In genomic region chr18:12038082-12038660, GRCh38 we compare ENCODE assay signal across 9 cellular contexts. TPM values are rescaled to one million over a fixed set of nuclear protein-coding genes. Genes with fewer than 3 reads are reported as not detected.
A peak's percentile ranks its signal among the peaks of the same experiment; 100 is the strongest.
DNase-seq lines count a peak whose midpoint lies in the region; ATAC-seq and TF ChIP-seq lines count a peak whose summit lies in the region.
"Had no signal": no experiment of that assay in that cellular context is flagged by ENCODE, and none has a peak within 500 bp of the region (broad histone marks: within the 10 kb centered on the region; RNA-seq: fewer than 3 reads in every experiment).

No MANE protein-coding gene starts in this region.

- no peaks in the 10 kb centered on the region for H3K9me3 ChIP-seq in cardiac muscle cell (ENCODE audit: low read depth)

- no peaks in the 10 kb centered on the region for H3K4me1 ChIP-seq in cardiac muscle cell (ENCODE audit: low read depth)

- no peak overlapping the region for H3K27ac ChIP-seq in cardiac muscle cell

- H3K36me3 ChIP-seq in cardiac muscle cell, result no peaks in the 10 kb centered on the region

- peaks cover 14% of the 10 kb centered on the region for H3K27me3 ChIP-seq in cardiac muscle cell

- peak; percentile 23 for ATAC-seq in HG02885 (IDR thresholded peaks at IDR 0.05; ENCODE audit: poor library complexity, unreplicated experiment)

- no peak for TF ChIP-seq CTCF in cardiac muscle cell (IDR thresholded peaks at IDR 0.05; ENCODE audit: low read depth, low read length)

- DNase-seq in AG20443 (ENCODE audit: low spot score), result peak; percentile 42
- peak; percentile 18 for DNase-seq in activated T-cell treated with anti-CD3 and anti-CD28 coated beads for 48 hours (ENCODE audit: low read depth)
- peak in 1 of 2 donors; percentile 48 for DNase-seq in cardiac muscle cell (ENCODE audit: low read depth in 1 of 2, low spot score in 1 of 2)
- peak; percentile 60 for DNase-seq in retina
- DNase-seq in GDM1 (lab: John Stamatoyannopoulos, UW), result no peak
- DNase-seq in epidermal melanocyte (ENCODE audit: insufficient read length, low spot score), result no peak
- no peak for DNase-seq in NCI-H2107 treated with DMSO at 0.1 percent for 48 hours (lab: John Stamatoyannopoulos, UW; ENCODE audit: unreplicated experiment)

- peak overlapping the region; percentile 39 for H3K4me3 ChIP-seq in cardiac muscle cell

RNA-seq across cellular contexts. Expression of gene ANKRD62, which starts 55.5 kb away (rescaled TPM):
- total RNA-seq in cardiac muscle cell, result not detected in 2 replicates
- not detected in 2 replicates for polyA plus RNA-seq in cardiac muscle cell
- total RNA-seq: subcutaneous adipose tissue had no signal

RNA-seq across cellular contexts. Expression of gene IMPA2, which starts 56.9 kb away (rescaled TPM):
- total RNA-seq in cardiac muscle cell, result 16.3 and 60.0 TPM in 2 replicates
- 23.9 and 28.3 TPM in 2 replicates for polyA plus RNA-seq in cardiac muscle cell

Comparison
In these comparisons a context has a peak if more than half of its experiments do, and no peak if none do; other contexts are left out.
1. DNase-seq: peak in AG20443 (single experiment), activated T-cell treated with anti-CD3 and anti-CD28 coated beads for 48 hours (single experiment) and retina (single experiment); none in GDM1 (single experiment), epidermal melanocyte (single experiment) and NCI-H2107 treated with DMSO at 0.1 percent for 48 hours (single experiment).